ENCODE assay signal across 11 cellular contexts in genomic region chr9:108551030-108551964, GRCh38.
DNase-seq lines count a peak whose midpoint lies in the region; ATAC-seq, FAIRE-seq and TF ChIP-seq lines count a peak whose summit lies in the region.
"Had no signal": no experiment of that assay in that cellular context is flagged by ENCODE, and none has a peak within 500 bp of the region (broad histone marks: within the 10 kb centered on the region; RNA-seq: fewer than 3 reads in every experiment).

No MANE protein-coding gene starts in this region.

- peak; percentile 80 for ATAC-seq in Panc1
- no peak for ATAC-seq in activated CD8-positive, alpha-beta memory T cell treated with anti-CD3 and anti-CD28 coated beads, Interleukin-2, amount 10 ng/mL, durations not matched to agents 7 days and 5 days
- no peak for ATAC-seq in HG02970 (IDR thresholded peaks at IDR 0.05; ENCODE audit: low FRiP score, unreplicated experiment)

- no peaks in the 10 kb centered on the region for H4K20me1 ChIP-seq in fibroblast of lung (ENCODE audit: control insufficient read depth, extremely low read depth, insufficient read depth, low read length)

- no peak overlapping the region for H3K27ac Mint-ChIP-seq in activated CD8-positive, alpha-beta memory T cell treated with anti-CD3 and anti-CD28 coated beads, Interleukin-2, amount 10 ng/mL, durations not matched to agents 7 days and 5 days

- no peaks in the 10 kb centered on the region for H3K36me3 Mint-ChIP-seq in activated CD8-positive, alpha-beta memory T cell treated with anti-CD3 and anti-CD28 coated beads, Interleukin-2, amount 10 ng/mL, durations not matched to agents 7 days and 5 days

- TF ChIP-seq POLR2A in H54 (IDR thresholded peaks at IDR 0.05; ENCODE audit: low read depth, low read length): no peak

- peak; percentile 99 for FAIRE-seq in H54 (lab: Jason Lieb, UNC)

- H3K4me3 ChIP-seq in Panc1 (ENCODE audit: low read depth in 2 of 2, low read length in 2 of 2) (no peak overlapping the region), fibroblast of lung (replicated peaks in 1 of 4; ENCODE audit: control extremely low read depth in 1 of 4, insufficient read depth in 1 of 4, low read depth in 3 of 4, low read length in 4 of 4) (no peak overlapping the region), skeletal muscle satellite cell (ENCODE audit: low read length) (peak overlapping the region; percentile 6)

- no peaks in the 10 kb centered on the region for H3K27me3 Mint-ChIP-seq in activated CD8-positive, alpha-beta memory T cell treated with anti-CD3 and anti-CD28 coated beads, Interleukin-2, amount 10 ng/mL, durations not matched to agents 7 days and 5 days

- H3K9me3 ChIP-seq in Panc1 (ENCODE audit: control insufficient read depth, insufficient read depth, low read depth, low read length): no peaks in the 10 kb centered on the region
- H3K9me3 ChIP-seq in fibroblast of lung (ENCODE audit: control insufficient read depth, insufficient read depth, low read depth, low read length): no peaks in the 10 kb centered on the region
- H3K9me3 ChIP-seq in skeletal muscle satellite cell (replicated peaks; ENCODE audit: low read length): no peaks in the 10 kb centered on the region

- H3K27ac ChIP-seq in Panc1 (ENCODE audit: low read length) (no peak overlapping the region), fibroblast of lung (ENCODE audit: insufficient read depth, low read length) (peak overlapping the region; percentile 1)
- H3K27ac ChIP-seq: HL-60 had no signal

- H3K4me1 ChIP-seq in Panc1 (ENCODE audit: control insufficient read depth, insufficient read depth, low read length) (no peaks in the 10 kb centered on the region), fibroblast of lung (ENCODE audit: control insufficient read depth, extremely low read depth, insufficient read depth, low read length) (peaks cover 3% of the 10 kb centered on the region), skeletal muscle satellite cell (ENCODE audit: control insufficient read depth, insufficient read depth, low read length) (peaks cover 28% of the 10 kb centered on the region)

- CTCF ChIA-PET in Panc1 (lab: Charles Lee): no interaction called here
- CTCF ChIA-PET in activated CD8-positive, alpha-beta memory T cell treated with anti-CD3 and anti-CD28 coated beads, Interleukin-2, amount 10 ng/mL, durations not matched to agents 7 days and 5 days (lab: Charles Lee): interaction anchor here (1.5 kb wide), 1 partner anchor 14 kb away, joined by 4 read pairs; no protein-coding TSS in a partner anchor

- H2AFZ ChIP-seq in fibroblast of lung (ENCODE audit: low read length): no peak overlapping the region

- H3K79me2 ChIP-seq in fibroblast of lung (ENCODE audit: control insufficient read depth, insufficient read depth, low read length): no peaks in the 10 kb centered on the region

- H3K4me3 Mint-ChIP-seq in activated CD8-positive, alpha-beta memory T cell treated with anti-CD3 and anti-CD28 coated beads, Interleukin-2, amount 10 ng/mL, durations not matched to agents 7 days and 5 days: no peak overlapping the region

- DNase-seq in H54 (ENCODE audit: insufficient read length, low spot score): peak; percentile 77
- peak; percentile 65 for DNase-seq in Panc1 (ENCODE audit: low read depth, low spot score)
- DNase-seq in fibroblast of lung (ENCODE audit: low read depth in 2 of 2): peak; percentile 93 to 95
- DNase-seq in activated CD8-positive, alpha-beta memory T cell treated with anti-CD3 and anti-CD28 coated beads, Interleukin-2, amount 10 ng/mL, durations not matched to agents 7 days and 5 days: no peak
- no peak for DNase-seq in NCI-H446 (lab: John Stamatoyannopoulos, UW)
- DNase-seq in NCI-H1694 treated with DMSO at 0.1 percent for 48 hours (lab: John Stamatoyannopoulos, UW): no peak
- DNase-seq: cerebellar nuclear complex, left cardiac atrium had no signal

- H3K4me2 ChIP-seq in fibroblast of lung (ENCODE audit: extremely low read depth, insufficient read depth, low read length) (peak overlapping the region; percentile 26), skeletal muscle satellite cell (ENCODE audit: low read length) (peak overlapping the region; percentile 70)

- H3K9ac ChIP-seq in fibroblast of lung (ENCODE audit: insufficient read depth, low read length) (no peak overlapping the region), skeletal muscle satellite cell (ENCODE audit: low read depth, low read length) (peak overlapping the region; percentile 5)

- no peak for TF ChIP-seq CTCF in Panc1 (IDR thresholded peaks at IDR 0.05)
- TF ChIP-seq CTCF in fibroblast of lung (conservative IDR thresholded peaks at IDR 0.05 in 1 of 2, IDR thresholded peaks at IDR 0.05 in 1 of 2; ENCODE audit: low read depth in 1 of 2, low read length in 2 of 2): no peak

- intact Hi-C loops in Panc1 (cut with micrococcal nuclease; ENCODE audit: unreplicated experiment): no loop called here

- no peaks in the 10 kb centered on the region for H3K9me3 Mint-ChIP-seq in activated CD8-positive, alpha-beta memory T cell treated with anti-CD3 and anti-CD28 coated beads, Interleukin-2, amount 10 ng/mL, durations not matched to agents 7 days and 5 days (ENCODE audit: low read depth)

- POLR2A ChIA-PET in Panc1 (lab: Charles Lee): no interaction called here

- BruUV-seq in Panc1 (replicated peaks; lab: Mats Ljungman, UMichigan): no TSS peak

- H3K27me3 ChIP-seq in Panc1 (ENCODE audit: control insufficient read depth, insufficient read depth, low read length) (no peaks in the 10 kb centered on the region), fibroblast of lung (ENCODE audit: control insufficient read depth, insufficient read depth, low read length) (no peaks in the 10 kb centered on the region), skeletal muscle satellite cell (ENCODE audit: control insufficient read depth, insufficient read depth, low read length) (no peaks in the 10 kb centered on the region)

- in situ Hi-C loops in Panc1 (cut with HindIII; ENCODE audit: low pct_unique_long_range_greater_than_20kb, low sequenced_read_pairs): no loop called here

- H3K4me1 Mint-ChIP-seq in activated CD8-positive, alpha-beta memory T cell treated with anti-CD3 and anti-CD28 coated beads, Interleukin-2, amount 10 ng/mL, durations not matched to agents 7 days and 5 days: no peaks in the 10 kb centered on the region

- H3K36me3 ChIP-seq in Panc1 (ENCODE audit: control insufficient read depth, insufficient read depth, low read length) (no peaks in the 10 kb centered on the region), fibroblast of lung (ENCODE audit: control insufficient read depth, insufficient read depth, low read length) (no peaks in the 10 kb centered on the region), skeletal muscle satellite cell (ENCODE audit: insufficient read depth, low read length) (no peaks in the 10 kb centered on the region)

Comparison
In these comparisons a context has a peak if more than half of its experiments do, and no peak if none do; other contexts are left out.
1. DNase-seq: peak in H54 (single experiment), Panc1 (single experiment) and fibroblast of lung (2 of 2); none in activated CD8-positive, alpha-beta memory T cell treated with anti-CD3 and anti-CD28 coated beads, Interleukin-2, amount 10 ng/mL, durations not matched to agents 7 days and 5 days (single experiment), NCI-H446 (0 of 2) and NCI-H1694 treated with DMSO at 0.1 percent for 48 hours (single experiment).